Comparison of ENCODE assay signal across 12 cellular contexts in the genomic region with DNA sequence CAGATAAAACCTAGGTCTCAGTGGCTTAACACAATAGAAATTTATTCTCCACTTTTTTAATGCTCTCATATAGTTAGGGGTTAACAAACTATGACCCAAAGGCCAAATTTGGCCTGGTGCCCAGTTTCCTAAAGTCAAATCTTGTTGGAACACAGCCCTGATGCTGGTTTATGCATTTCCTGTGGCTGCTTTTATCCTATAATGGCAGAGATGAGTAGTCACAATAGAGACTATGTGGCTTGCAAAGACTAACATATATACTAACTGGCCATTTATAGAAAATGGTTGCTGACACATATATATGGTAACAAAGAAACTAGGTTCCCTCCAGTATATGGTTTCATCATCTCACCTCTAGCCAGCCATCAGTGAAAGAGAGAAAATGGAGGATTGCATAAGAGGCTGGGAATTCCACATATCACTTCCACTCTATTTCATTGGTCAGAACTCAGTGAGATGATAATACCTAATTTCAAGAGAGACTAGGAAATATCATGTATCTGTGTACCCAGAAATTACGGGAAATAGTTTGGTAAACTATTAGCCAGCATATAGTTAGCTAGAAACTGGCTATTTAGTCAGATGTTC. TPM values are rescaled to one million over a fixed set of nuclear protein-coding genes. Genes with fewer than 3 reads are reported as not detected.
DNase-seq lines count a peak whose midpoint lies in the region; ATAC-seq and TF ChIP-seq lines count a peak whose summit lies in the region.
"Had no signal": no experiment of that assay in that cellular context is flagged by ENCODE, and none has a peak within 500 bp of the region (broad histone marks: within the 10 kb centered on the region; RNA-seq: fewer than 3 reads in every experiment).

No MANE protein-coding gene starts in this region.

- H3K27ac Mint-ChIP-seq in type B pancreatic cell, result no peak overlapping the region
- H3K27ac Mint-ChIP-seq: CD14-positive monocyte, WTC11 had no signal

- DNase-seq in DMS53 (lab: John Stamatoyannopoulos, UW) (peak; percentile 28), DMS53 treated with DMSO at 0.1 percent for 48 hours (lab: John Stamatoyannopoulos, UW; ENCODE audit: unreplicated experiment) (no peak), HT-29 (ENCODE audit: low spot score) (peak; percentile 58), SW480 (ENCODE audit: low spot score) (peak; percentile 23), left lobe of liver (ENCODE audit: low spot score) (no peak), type B pancreatic cell (ENCODE audit: extremely low spot score, unreplicated experiment) (no peak), NCI-H510A treated with DMSO at 0.1 percent for 48 hours (lab: John Stamatoyannopoulos, UW) (no peak)
- no peak for DNase-seq in stimulated activated CD8-positive, alpha-beta memory T cell treated with anti-CD3 and anti-CD28 coated beads, Interleukin-4, amount 100 ng/mL, for 48 hours
- DNase-seq: activated gamma-delta T cell treated with Interleukin-2 at 50 U/mL for 16 hours, NCI-H2227 treated with DMSO at 0.1 percent for 48 hours had no signal

- no peak overlapping the region for H3K4me3 Mint-ChIP-seq in type B pancreatic cell
- H3K4me3 Mint-ChIP-seq: CD14-positive monocyte, WTC11 had no signal

- ATAC-seq in left lobe of liver, result peak; percentile 31
- ATAC-seq: WTC11 had no signal

- H3K9me3 Mint-ChIP-seq in type B pancreatic cell, result no peaks in the 10 kb centered on the region
- H3K9me3 Mint-ChIP-seq: WTC11 had no signal

- no peak for TF ChIP-seq CTCF in type B pancreatic cell (conservative IDR thresholded peaks at IDR 0.05)

- peaks cover 7% of the 10 kb centered on the region for H3K4me1 Mint-ChIP-seq in type B pancreatic cell (ENCODE audit: unreplicated experiment)
- H3K4me1 Mint-ChIP-seq: CD14-positive monocyte had no signal

- H3K36me3 Mint-ChIP-seq in type B pancreatic cell, result no peaks in the 10 kb centered on the region
- H3K36me3 Mint-ChIP-seq: CD14-positive monocyte, WTC11 had no signal

- H3K27me3 Mint-ChIP-seq in type B pancreatic cell, result no peaks in the 10 kb centered on the region

RNA-seq across cellular contexts. Expression of a gene that starts 10.9 kb away (rescaled TPM):
- 0.38 and 0.97 TPM in 2 replicates for total RNA-seq in HT-29 (2014; rRNA removed; shearing (Covaris generic))
- 0.48 TPM for total RNA-seq in left lobe of liver
- total RNA-seq in type B pancreatic cell (ENCODE audit: low replicate concordance), result 5.6 and 24.9 TPM in 2 replicates

Comparison
In these comparisons a context has a peak if more than half of its experiments do, and no peak if none do; other contexts are left out.
1. DNase-seq: peak in DMS53 (single experiment), HT-29 (single experiment) and SW480 (single experiment); none in DMS53 treated with DMSO at 0.1 percent for 48 hours (single experiment), left lobe of liver (single experiment), type B pancreatic cell (single experiment), stimulated activated CD8-positive, alpha-beta memory T cell treated with anti-CD3 and anti-CD28 coated beads, Interleukin-4, amount 100 ng/mL, for 48 hours (single experiment) and NCI-H510A treated with DMSO at 0.1 percent for 48 hours (single experiment).